In the genomic region with DNA sequence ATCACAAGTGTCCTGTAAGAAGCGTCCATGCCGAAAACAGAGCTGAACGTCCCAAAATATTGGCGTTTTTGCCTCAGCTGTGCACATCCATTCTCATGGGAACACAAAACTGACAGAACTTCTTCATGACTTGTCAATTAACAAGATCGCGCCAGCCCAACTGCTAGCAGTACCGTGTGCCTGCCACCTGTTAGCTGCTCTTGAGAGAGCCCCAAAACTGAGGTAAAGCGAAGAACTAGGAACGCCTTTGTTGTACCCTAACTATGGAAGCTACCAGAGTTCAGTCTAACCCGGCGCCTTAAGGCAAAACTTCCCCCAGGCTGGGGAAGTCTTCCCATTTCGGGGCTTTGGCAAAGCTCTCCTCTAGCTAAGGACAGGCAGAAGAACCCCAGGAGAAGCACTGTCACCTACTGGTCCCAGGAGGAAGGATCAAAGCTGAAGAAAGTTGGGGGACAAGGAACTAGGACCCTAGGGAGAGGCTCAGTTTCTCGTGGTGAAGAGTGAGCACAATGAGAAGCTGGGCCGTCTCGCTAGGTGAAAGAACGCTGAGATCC, we compare ENCODE assay signal across 8 cellular contexts. TPM values are rescaled to one million over a fixed set of nuclear protein-coding genes. Genes with fewer than 3 reads are reported as not detected.
DNase-seq lines count a peak whose midpoint lies in the region; ATAC-seq and TF ChIP-seq lines count a peak whose summit lies in the region.

No MANE protein-coding gene starts in this region.

- DNase-seq in Daoy (ENCODE audit: low read depth) (peak; percentile 28), Panc1 (ENCODE audit: low read depth, low spot score) (no peak), cardiac fibroblast (ENCODE audit: low read depth in 2 of 2) (peak; percentile 25 to 45), lower leg skin (ENCODE audit: low spot score in 2 of 2) (no peak), tibial artery (no peak), GM19238 (ENCODE audit: insufficient read length, low spot score) (no peak)

- H3K27me3 ChIP-seq in Panc1 (ENCODE audit: control insufficient read depth, insufficient read depth, low read length) (no peaks in the 10 kb centered on the region), tibial artery (no peaks in the 10 kb centered on the region)

- no peak for TF ChIP-seq POLR2A in lower leg skin (IDR thresholded peaks at IDR 0.05)

- in situ Hi-C loops in Panc1 (cut with HindIII; ENCODE audit: low pct_unique_long_range_greater_than_20kb, low sequenced_read_pairs) = no loop called here

- H3K4me1 ChIP-seq in Panc1 (ENCODE audit: control insufficient read depth, insufficient read depth, low read length) (peaks cover 34% of the 10 kb centered on the region), tibial artery (peaks cover 0 to 30% (median 17%) of the 10 kb centered on the region in 4 donors)

- peak; percentile 35 for TF ChIP-seq CTCF in Panc1 (IDR thresholded peaks at IDR 0.05)
- TF ChIP-seq CTCF in cardiac fibroblast (IDR thresholded peaks at IDR 0.05; ENCODE audit: low read depth, low read length) = peak; percentile 29
- TF ChIP-seq CTCF in lower leg skin (IDR thresholded peaks at IDR 0.05) = no peak
- TF ChIP-seq CTCF in tibial artery (IDR thresholded peaks at IDR 0.05) = no peak

- CTCF ChIA-PET in Panc1 (lab: Charles Lee) = interaction anchor here (0.6 kb wide), 1 partner anchor 24 kb away, joined by 4 read pairs; no protein-coding TSS in a partner anchor

- POLR2A ChIA-PET in Panc1 (lab: Charles Lee) = no interaction called here

- intact Hi-C loops in Panc1 (cut with micrococcal nuclease; ENCODE audit: unreplicated experiment) = no loop called here
- intact Hi-C loops in lower leg skin (cut with DNase I; ENCODE audit: low total_unique reads) = no loop called here
- intact Hi-C loops in tibial artery (cut with DNase I; ENCODE audit: low total_unique reads) = no loop called here

- ATAC-seq in GM21737 (IDR thresholded peaks at IDR 0.05; ENCODE audit: unreplicated experiment) = peak; percentile 8
- ATAC-seq in Panc1 = peak; percentile 1; the same call in 1 of the 2 replicates
- no peak for ATAC-seq in HG02763 (IDR thresholded peaks at IDR 0.05; ENCODE audit: unreplicated experiment)

- peaks cover 5% of the 10 kb centered on the region; the same call in 1 of the 2 replicates for H3K36me3 ChIP-seq in Panc1 (ENCODE audit: control insufficient read depth, insufficient read depth, low read length)
- no peaks in the 10 kb centered on the region for H3K36me3 ChIP-seq in tibial artery

- H3K4me3 ChIP-seq in Panc1 (ENCODE audit: low read depth in 2 of 2, low read length in 2 of 2) = peak overlapping the region; percentile 97 to 99
- peak overlapping the region; percentile 81 to 91 for H3K4me3 ChIP-seq in cardiac fibroblast (replicated peaks in 1 of 2; ENCODE audit: low read depth in 2 of 2, low read length in 2 of 2)
- H3K4me3 ChIP-seq in lower leg skin (ENCODE audit: low read depth, poor library complexity, severe bottlenecking) = peak overlapping the region; percentile 75
- peak overlapping the region; percentile 59 to 95 for H3K4me3 ChIP-seq in tibial artery

- 3 to 6% methylated on average over 16 of the region's 16 CpGs for WGBS in lower leg skin, 2 donors

- H3K9me3 ChIP-seq in Panc1 (ENCODE audit: control insufficient read depth, insufficient read depth, low read depth, low read length) = no peaks in the 10 kb centered on the region
- H3K9me3 ChIP-seq in tibial artery = no peaks in the 10 kb centered on the region

- H3K27ac ChIP-seq in Panc1 (ENCODE audit: low read length) (peak overlapping the region; percentile 98), tibial artery (peak overlapping the region; percentile 81 to 92)

- no TSS peak for BruUV-seq in Panc1 (replicated peaks; lab: Mats Ljungman, UMichigan)

RNA-seq across cellular contexts. Expression of gene EYA3, which starts 0.7 kb away (rescaled TPM):
- total RNA-seq in Daoy (2014; rRNA removed; shearing (Covaris generic)) = 17.6 and 20.5 TPM in 2 replicates
- total RNA-seq in Panc1 (2021; ENCODE audit: unreplicated experiment) (17.5 TPM), lower leg skin (10 to 100 TPM; 14.9 to 20.1 (median 17.1) TPM)
- polyA plus RNA-seq in Panc1 (2012; ENCODE audit: insufficient read length) = 5.4 TPM

Comparison
In these comparisons a context has a peak if more than half of its experiments do, and no peak if none do; other contexts are left out.
1. DNase-seq: peak in Daoy (single experiment) and cardiac fibroblast (2 of 2); none in Panc1 (single experiment), lower leg skin (0 of 2), tibial artery (0 of 2) and GM19238 (single experiment).
2. CTCF ChIP-seq: peak in Panc1 (single experiment) and cardiac fibroblast (single experiment); none in lower leg skin (0 of 3) and tibial artery (0 of 2).
3. Peak in every context shown above with its lines, with median percentiles within 50 percentile points of each other: H3K4me3 ChIP-seq.